ENCODE assay signal across 11 cellular contexts in genomic region chr10:80855348-80855971, GRCh38.
DNase-seq lines count a peak whose midpoint lies in the region; ATAC-seq, FAIRE-seq and TF ChIP-seq lines count a peak whose summit lies in the region.
"Had no signal": no experiment of that assay in that cellular context is flagged by ENCODE, and none has a peak within 500 bp of the region (broad histone marks: within the 10 kb centered on the region; RNA-seq: fewer than 3 reads in every experiment).

No MANE protein-coding gene starts in this region.

- H3K9me3 ChIP-seq in BLaER1 (no peaks in the 10 kb centered on the region), body of pancreas (no peaks in the 10 kb centered on the region)
- H3K9me3 ChIP-seq: right atrium auricular region, SJSA1 had no signal

- no peaks in the 10 kb centered on the region for H3K79me2 ChIP-seq in KMS-11 (ENCODE audit: insufficient read depth, low read depth)

- no peaks in the 10 kb centered on the region for H4K20me1 ChIP-seq in BLaER1
- H4K20me1 ChIP-seq in KMS-11 (ENCODE audit: insufficient read depth): no peaks in the 10 kb centered on the region

- H3K27me3 ChIP-seq in BLaER1: no peaks in the 10 kb centered on the region
- H3K27me3 ChIP-seq in KMS-11 (ENCODE audit: insufficient read depth, low read depth): no peaks in the 10 kb centered on the region
- no peaks in the 10 kb centered on the region for H3K27me3 ChIP-seq in body of pancreas
- H3K27me3 ChIP-seq: right atrium auricular region, SJSA1 had no signal

- H3K9ac ChIP-seq in BLaER1 (no peak overlapping the region), KMS-11 (no peak overlapping the region)

- intact Hi-C loops in body of pancreas (cut with DNase I): no loop called here

- H3K36me3 ChIP-seq in BLaER1 (no peaks in the 10 kb centered on the region), KMS-11 (ENCODE audit: insufficient read depth) (no peaks in the 10 kb centered on the region), body of pancreas (replicated peaks in 1 of 2; ENCODE audit: insufficient read depth in 1 of 2, low read depth in 2 of 2) (no peaks in the 10 kb centered on the region)
- H3K36me3 ChIP-seq: right atrium auricular region, SJSA1 had no signal

- ATAC-seq in body of pancreas (no peak), GM19035 (IDR thresholded peaks at IDR 0.05; ENCODE audit: unreplicated experiment) (no peak)

- 0 out of 2 replicates have a peak overlapping the region, but pooled peaks have one; percentile 13 for H3K4me2 ChIP-seq in BLaER1
- H3K4me2 ChIP-seq in KMS-11: no peak overlapping the region

- FAIRE-seq in GM19239 (lab: Jason Lieb, UNC): no peak
- FAIRE-seq: G401.6 had no signal

- H3K4me1 ChIP-seq in BLaER1: peaks cover 16% of the 10 kb centered on the region; the same call in 1 of the 2 replicates
- H3K4me1 ChIP-seq in KMS-11 (ENCODE audit: low read depth, poor library complexity, severe bottlenecking): no peaks in the 10 kb centered on the region
- H3K4me1 ChIP-seq in body of pancreas: no peaks in the 10 kb centered on the region
- H3K4me1 ChIP-seq: right atrium auricular region, SJSA1 had no signal

- DNase-seq in GM19239 (ENCODE audit: insufficient read length, low spot score) (peak; percentile 24), germinal center (ENCODE audit: low spot score) (peak; percentile 3), erythroblast (lab: John Stamatoyannopoulos, UW) (no peak), body of pancreas (no peak), AG08395 (ENCODE audit: low spot score) (no peak)

- 16 to 34% methylated on average over 3 to 5 of the region's 5 CpGs for WGBS in body of pancreas, 2 donors

- H3K27ac ChIP-seq in BLaER1 (no peak overlapping the region), KMS-11 (no peak overlapping the region), body of pancreas (no peak overlapping the region)
- H3K27ac ChIP-seq: right atrium auricular region, SJSA1 had no signal

- no peak for TF ChIP-seq POLR2A in erythroblast (IDR thresholded peaks at IDR 0.05; ENCODE audit: low read length)
- TF ChIP-seq POLR2A in body of pancreas (IDR thresholded peaks at IDR 0.05): no peak

- TF ChIP-seq CTCF in KMS-11 (conservative IDR thresholded peaks at IDR 0.05; ENCODE audit: low read depth, low read length) (peak; percentile 40; the same call in 1 of the 2 replicates), body of pancreas (IDR thresholded peaks at IDR 0.05) (no peak)

- H3K4me3 ChIP-seq in BLaER1: no peak overlapping the region
- no peak overlapping the region for H3K4me3 ChIP-seq in KMS-11 (IDR thresholded peaks at IDR 0.05; ENCODE audit: insufficient read depth, low read depth, low read length)
- H3K4me3 ChIP-seq in body of pancreas: no peak overlapping the region
- H3K4me3 ChIP-seq: right atrium auricular region, SJSA1 had no signal

- H2AFZ ChIP-seq in KMS-11 (ENCODE audit: low read depth): no peak overlapping the region

Comparison
In these comparisons a context has a peak if more than half of its experiments do, and no peak if none do; other contexts are left out.
1. DNase-seq: peak in GM19239 (single experiment) and germinal center (single experiment); none in erythroblast (0 of 2), body of pancreas (0 of 4) and AG08395 (single experiment).